ENCODE assay signal across 21 cellular contexts in the genomic region with DNA sequence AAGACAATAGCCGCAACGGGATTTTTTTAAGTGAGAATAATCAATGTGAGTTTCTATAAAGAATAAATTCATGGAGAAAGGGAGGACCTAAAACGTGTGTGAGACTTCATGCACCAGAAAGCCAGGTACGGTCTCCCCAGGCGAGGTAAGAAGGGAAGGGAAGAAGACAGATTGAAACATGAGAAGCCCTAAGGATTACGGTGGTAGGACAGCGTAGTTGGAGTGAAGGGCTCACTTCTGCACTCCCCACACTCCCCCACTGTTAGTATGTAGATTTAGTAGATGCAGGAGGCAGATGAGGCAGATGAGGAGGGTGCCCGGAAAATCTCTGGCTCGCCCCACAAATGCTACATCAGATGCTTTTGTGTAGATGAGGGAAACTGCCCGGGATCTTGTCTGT.
"Had no signal": no experiment of that assay in that cellular context is flagged by ENCODE, and none has a peak within 500 bp of the region (broad histone marks: within the 10 kb centered on the region; RNA-seq: fewer than 3 reads in every experiment).

No MANE protein-coding gene starts in this region.

- H3K9me2 ChIP-seq: SK-N-SH had no signal

- H3K4me3 ChIP-seq: MG63 had no signal

- H3K36me3 ChIP-seq: MG63 had no signal

- H3K27ac ChIP-seq: HL-60, RWPE1 had no signal

- DNase-seq: KBM-7, MG63, NCI-H1092, NCI-H1105 treated with DMSO at 0.1 percent for 48 hours, NCI-H1417 treated with DMSO at 0.1 percent for 48 hours, NCI-H146, NCI-H1694 treated with DMSO at 0.1 percent for 48 hours, NCI-H1930, NCI-H2081, NCI-H2107, NCI-H2227 treated with DMSO at 0.1 percent for 48 hours, NCI-H524, NCI-H526 treated with DMSO at 0.1 percent for 48 hours, NCI-H748 treated with DMSO at 0.1 percent for 48 hours, PC-3, SHP77, SK-N-SH had no signal

- H3K9me3 ChIP-seq: MG63, SK-N-SH had no signal

- H3K27me3 ChIP-seq: MG63 had no signal

- H3K9ac ChIP-seq: SK-N-SH had no signal

- ATAC-seq: Panc1, PC-3 had no signal

- FAIRE-seq: HTR-8/SVneo had no signal

- H3K4me2 ChIP-seq: SK-N-SH had no signal
